ENCODE assay signal across 19 cellular contexts in the genomic region with DNA sequence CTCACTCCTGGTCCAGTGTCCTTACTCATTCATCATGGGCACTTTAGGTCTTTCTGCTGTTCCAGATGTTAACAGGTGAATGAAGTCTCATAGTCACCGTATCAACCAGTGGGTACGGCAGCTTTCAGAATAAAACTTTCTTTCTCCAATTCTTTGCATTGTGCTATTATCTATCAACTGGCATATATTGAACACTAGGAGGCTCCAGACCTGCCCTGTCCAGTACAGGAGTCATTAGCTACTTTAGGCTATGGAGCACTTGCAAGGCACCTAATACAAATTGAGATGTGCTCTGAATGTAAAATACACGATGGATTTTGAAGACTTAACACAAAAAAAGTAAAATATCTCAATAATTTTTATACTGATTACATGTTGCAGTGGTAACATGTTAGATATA. TPM values are rescaled to one million over a fixed set of nuclear protein-coding genes. Genes with fewer than 3 reads are reported as not detected.
DNase-seq lines count a peak whose midpoint lies in the region; ATAC-seq, FAIRE-seq and TF ChIP-seq lines count a peak whose summit lies in the region.
"Had no signal": no experiment of that assay in that cellular context is flagged by ENCODE, and none has a peak within 500 bp of the region (broad histone marks: within the 10 kb centered on the region; RNA-seq: fewer than 3 reads in every experiment).

No MANE protein-coding gene starts in this region.

- peaks cover 4% of the 10 kb centered on the region for H3K4me1 ChIP-seq in mesenchymal stem cell (ENCODE audit: control insufficient read depth, insufficient read depth, low read depth, low read length)

- H3K36me3 ChIP-seq in GM06990 (ENCODE audit: control insufficient read depth, insufficient read depth, low read length) (peaks cover 4% of the 10 kb centered on the region; the same call in 1 of the 2 replicates), mesenchymal stem cell (ENCODE audit: control insufficient read depth in 1 of 2, insufficient read depth in 2 of 2, low read depth in 1 of 2, low read length in 2 of 2) (peaks cover 5 to 20% of the 10 kb centered on the region in 2 experiments)

- H3K4me1 Mint-ChIP-seq in neural crest cell, result no peaks in the 10 kb centered on the region
- H3K4me1 Mint-ChIP-seq: activated naive CD8-positive, alpha-beta T cell treated with anti-CD3 and anti-CD28 coated beads, Interleukin-2, amount 10 ng/mL, durations not matched to agents 7 days and 5 days had no signal

- no peak overlapping the region for H3K4ac ChIP-seq in mesenchymal stem cell (ENCODE audit: low read depth in 1 of 2, low read length in 2 of 2)

- no peak overlapping the region for H3K4me2 ChIP-seq in mesenchymal stem cell (ENCODE audit: low read length, poor library complexity, severe bottlenecking)

- no peaks in the 10 kb centered on the region for H3K79me1 ChIP-seq in mesenchymal stem cell (replicated peaks; ENCODE audit: low read length, poor library complexity, severe bottlenecking)

- H3K36me3 Mint-ChIP-seq in neural crest cell (ENCODE audit: low read depth), result peaks cover 40% of the 10 kb centered on the region

- no peak overlapping the region for H2BK12ac ChIP-seq in mesenchymal stem cell (ENCODE audit: low read length in 2 of 2)

- H3K4me3 ChIP-seq in GM06990 (replicated peaks; ENCODE audit: low read depth, low read length) (no peak overlapping the region), mesenchymal stem cell (ENCODE audit: insufficient read depth in 1 of 2, low read depth in 1 of 2, low read length in 2 of 2) (no peak overlapping the region)
- H3K4me3 ChIP-seq: heart right ventricle, tibial nerve had no signal

- H3K14ac ChIP-seq in mesenchymal stem cell (ENCODE audit: low read length in 2 of 2), result no peak overlapping the region

- peak; percentile 11; the same call in 1 of the 2 replicates for TF ChIP-seq RAD21 in Ishikawa (IDR thresholded peaks at IDR 0.05; ENCODE audit: low read depth)

- H3K27me3 ChIP-seq in GM06990 (replicated peaks; ENCODE audit: control insufficient read depth, insufficient read depth, low read length), result no peaks in the 10 kb centered on the region
- H3K27me3 ChIP-seq in mesenchymal stem cell (ENCODE audit: control insufficient read depth in 1 of 2, insufficient read depth in 1 of 2, low read length in 2 of 2), result no peaks in the 10 kb centered on the region
- H3K27me3 ChIP-seq: heart right ventricle, tibial nerve had no signal

- no peak overlapping the region for H3K9ac ChIP-seq in mesenchymal stem cell (ENCODE audit: low read length)

- H2AK5ac ChIP-seq in mesenchymal stem cell (ENCODE audit: low read length, severe bottlenecking), result no peak overlapping the region

- no peak for DNase-seq in GM06990 (ENCODE audit: extremely low read depth, insufficient read length)
- DNase-seq in neural crest cell (ENCODE audit: low read depth, low spot score), result no peak
- DNase-seq in DMS53 (lab: John Stamatoyannopoulos, UW), result no peak
- no peak for DNase-seq in dermis blood vessel endothelial cell
- no peak for DNase-seq in mesenchymal stem cell
- DNase-seq: activated naive CD8-positive, alpha-beta T cell treated with anti-CD3 and anti-CD28 coated beads, Interleukin-2, amount 10 ng/mL, durations not matched to agents 7 days and 5 days; C1 segment of cervical spinal cord; cerebellar nuclear complex; heart right ventricle; kidney glomerular epithelial cell; naive thymus-derived CD4-positive, alpha-beta T cell; retina; stimulated activated CD4-positive, alpha-beta T cell treated with anti-CD3 and anti-CD28 coated beads, Interleukin-2, amount 100 ng/mL, for 24 hours had no signal

- H4K8ac ChIP-seq in mesenchymal stem cell (ENCODE audit: low read length), result no peak overlapping the region

- H2BK120ac ChIP-seq in mesenchymal stem cell (ENCODE audit: low read depth, low read length), result no peak overlapping the region

- H3K27ac ChIP-seq in mesenchymal stem cell (ENCODE audit: low read length, poor library complexity, severe bottlenecking), result no peak overlapping the region
- H3K27ac ChIP-seq: heart right ventricle, tibial nerve had no signal

- H3K9me3 ChIP-seq in mesenchymal stem cell (ENCODE audit: control insufficient read depth, low read length), result no peaks in the 10 kb centered on the region
- H3K9me3 ChIP-seq: tibial nerve had no signal

- no peak overlapping the region for H3K23ac ChIP-seq in mesenchymal stem cell (ENCODE audit: low read length in 2 of 2)

- no peaks in the 10 kb centered on the region for H3K27me3 Mint-ChIP-seq in neural crest cell (ENCODE audit: low read depth)
- H3K27me3 Mint-ChIP-seq: activated naive CD8-positive, alpha-beta T cell treated with anti-CD3 and anti-CD28 coated beads, Interleukin-2, amount 10 ng/mL, durations not matched to agents 7 days and 5 days; naive thymus-derived CD4-positive, alpha-beta T cell had no signal

- TF ChIP-seq CTCF in GM06990 (IDR thresholded peaks at IDR 0.05; ENCODE audit: insufficient read depth, low read length, poor library complexity, severe bottlenecking) (peak; percentile 23), neural crest cell (conservative IDR thresholded peaks at IDR 0.05) (peak; percentile 40)

- peaks cover 3% of the 10 kb centered on the region for H3K9me3 Mint-ChIP-seq in neural crest cell

- H4K91ac ChIP-seq in mesenchymal stem cell (ENCODE audit: low read length), result no peak overlapping the region

- TF ChIP-seq EP300 in Ishikawa (IDR thresholded peaks at IDR 0.05; ENCODE audit: borderline replicate concordance), result no peak

- H3K18ac ChIP-seq in mesenchymal stem cell (ENCODE audit: low read depth in 1 of 2, low read length in 2 of 2), result no peak overlapping the region

- peak; percentile 79 for FAIRE-seq in TTC549 (lab: Jason Lieb, UNC)
- FAIRE-seq: H54, RCC 7860 had no signal

- no peak overlapping the region for H2BK15ac ChIP-seq in mesenchymal stem cell (ENCODE audit: low read depth, poor library complexity, severe bottlenecking)

- 100% methylated on average over 2 of the region's 3 CpGs for WGBS in mesenchymal stem cell

- ATAC-seq in HG03135 (IDR thresholded peaks at IDR 0.05; ENCODE audit: unreplicated experiment), result no peak
- ATAC-seq: heart right ventricle; naive thymus-derived CD4-positive, alpha-beta T cell had no signal

- no peak overlapping the region for H3K4me3 Mint-ChIP-seq in neural crest cell
- H3K4me3 Mint-ChIP-seq: activated naive CD8-positive, alpha-beta T cell treated with anti-CD3 and anti-CD28 coated beads, Interleukin-2, amount 10 ng/mL, durations not matched to agents 7 days and 5 days; naive thymus-derived CD4-positive, alpha-beta T cell had no signal

- H3K27ac Mint-ChIP-seq in neural crest cell (ENCODE audit: unreplicated experiment), result no peak overlapping the region
- H3K27ac Mint-ChIP-seq: activated naive CD8-positive, alpha-beta T cell treated with anti-CD3 and anti-CD28 coated beads, Interleukin-2, amount 10 ng/mL, durations not matched to agents 7 days and 5 days; naive thymus-derived CD4-positive, alpha-beta T cell had no signal

- H2AFZ ChIP-seq in mesenchymal stem cell (ENCODE audit: low read depth, low read length), result no peak overlapping the region

- H2BK5ac ChIP-seq in mesenchymal stem cell (ENCODE audit: low read depth, low read length, poor library complexity, severe bottlenecking), result no peak overlapping the region

TF ChIP-seq in Ishikawa, 13 proteins besides CTCF, POLR2A, EP300 and RAD21:
- no peak for TF ChIP-seq CREB1 (IDR thresholded peaks at IDR 0.05; ENCODE audit: low read depth)
- TF ChIP-seq MAX (IDR thresholded peaks at IDR 0.05), result no peak
- TF ChIP-seq NFIC (IDR thresholded peaks at IDR 0.05), result no peak
- TF ChIP-seq YY1 (IDR thresholded peaks at IDR 0.05; ENCODE audit: low read depth), result no peak
- no peak for TF ChIP-seq TEAD4 (IDR thresholded peaks at IDR 0.05)

RNA-seq across cellular contexts. Expression of gene NEB, which starts 43.2 kb away (rescaled TPM):
- total RNA-seq in neural crest cell, result 0.57 and 0.77 TPM in 2 replicates
- 1.0 and 1.2 TPM in 2 replicates for total RNA-seq in dermis blood vessel endothelial cell
- 0.04 TPM for polyA plus RNA-seq in mesenchymal stem cell (2013, experiment 1 of 2)
- 0.03 TPM for polyA plus RNA-seq in mesenchymal stem cell (2013, experiment 2 of 2)

RNA-seq across cellular contexts. Expression of gene ARL5A, which starts 50.7 kb away (rescaled TPM):
- total RNA-seq in neural crest cell (63.2 and 64.9 TPM in 2 replicates), dermis blood vessel endothelial cell (134 and 161 TPM in 2 replicates)
- 25.4 TPM for polyA plus RNA-seq in mesenchymal stem cell (2013, experiment 1 of 2)
- 28.4 TPM for polyA plus RNA-seq in mesenchymal stem cell (2013, experiment 2 of 2)
